In the genomic region with DNA sequence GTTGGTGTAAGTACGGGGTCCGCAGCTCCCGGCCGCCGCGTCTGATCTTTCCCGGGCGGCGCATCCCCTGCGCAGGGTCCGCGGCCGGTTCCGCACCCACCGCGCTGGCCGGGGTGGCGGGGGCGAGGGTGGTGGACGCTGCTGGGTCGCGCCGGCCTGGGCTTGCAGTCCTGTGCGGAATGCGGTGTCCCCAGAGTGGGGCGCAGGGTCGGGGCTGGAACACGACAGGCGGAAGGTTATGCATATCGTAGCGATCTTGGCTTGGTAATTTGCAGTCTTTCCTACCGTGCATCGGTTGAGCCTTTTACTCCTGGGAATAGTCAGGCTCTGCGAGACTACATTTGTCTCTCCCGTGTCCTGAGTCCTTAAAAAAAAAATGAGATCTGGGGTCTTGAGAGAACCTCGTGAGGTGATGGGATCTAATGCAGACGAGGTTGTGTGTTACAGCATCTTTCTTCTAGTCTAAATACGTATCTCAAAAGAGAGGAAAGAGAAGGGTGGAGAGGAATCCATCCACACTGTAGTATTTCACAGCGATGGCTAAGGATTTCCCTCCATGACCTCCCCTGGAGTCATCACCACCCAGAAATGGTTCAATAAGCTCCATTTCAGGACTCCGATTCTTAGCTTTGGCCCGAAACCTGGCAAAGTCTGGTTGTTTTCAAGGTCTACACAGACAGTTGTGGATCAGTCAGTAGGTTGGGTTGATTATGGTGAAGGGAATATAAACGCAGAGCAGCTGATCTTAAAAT, we compare ENCODE assay signal across 8 cellular contexts.
DNase-seq lines count a peak whose midpoint lies in the region; ATAC-seq lines count a peak whose summit lies in the region.

No MANE protein-coding gene starts in this region.

- H3K9me3 Mint-ChIP-seq in stimulated activated memory B cell treated with anti-CD40 and anti-IgM and Interleukin-4, amounts not matched to agents 10 μg/mL and 1 μg/mL and 100 μg/mL, for 72 hours = no peaks in the 10 kb centered on the region

- H3K36me3 Mint-ChIP-seq in stimulated activated memory B cell treated with anti-CD40 and anti-IgM and Interleukin-4, amounts not matched to agents 10 μg/mL and 1 μg/mL and 100 μg/mL, for 72 hours = no peaks in the 10 kb centered on the region

- DNase-seq in activated effector memory CD4-positive, alpha-beta T cell treated with anti-CD3 and anti-CD28 coated beads, Interleukin-2, amount 50 U/mL, for 16 hours = peak; percentile 65
- no peak for DNase-seq in activated effector memory CD4-positive, alpha-beta T cell treated with Interleukin-2 at 50 U/mL for 16 hours
- DNase-seq in NCI-H146 treated with DMSO at 0.1 percent for 48 hours (lab: John Stamatoyannopoulos, UW; ENCODE audit: unreplicated experiment) (peak; percentile 15), iPS-NIHi11 (ENCODE audit: low spot score) (peak; percentile 22), AG08396 (ENCODE audit: low spot score) (no peak)
- no peak for DNase-seq in stimulated activated CD4-positive, alpha-beta T cell treated with anti-CD3 and anti-CD28 coated beads, Interleukin-1b, Interleukin-23, amount 100 ng/mL, for 48 hours

- H3K27ac Mint-ChIP-seq in stimulated activated memory B cell treated with anti-CD40 and anti-IgM and Interleukin-4, amounts not matched to agents 10 μg/mL and 1 μg/mL and 100 μg/mL, for 72 hours = peak overlapping the region; percentile 79

- H3K27me3 Mint-ChIP-seq in stimulated activated memory B cell treated with anti-CD40 and anti-IgM and Interleukin-4, amounts not matched to agents 10 μg/mL and 1 μg/mL and 100 μg/mL, for 72 hours = peaks cover 28% of the 10 kb centered on the region

- peak overlapping the region; percentile 93 for H3K27ac ChIP-seq in angular gyrus (ENCODE audit: low read depth, low read length)

- peak overlapping the region; percentile 91 for H3K4me3 Mint-ChIP-seq in stimulated activated memory B cell treated with anti-CD40 and anti-IgM and Interleukin-4, amounts not matched to agents 10 μg/mL and 1 μg/mL and 100 μg/mL, for 72 hours

- H3K4me1 Mint-ChIP-seq in stimulated activated memory B cell treated with anti-CD40 and anti-IgM and Interleukin-4, amounts not matched to agents 10 μg/mL and 1 μg/mL and 100 μg/mL, for 72 hours = peaks cover 45% of the 10 kb centered on the region

- ATAC-seq in stimulated activated memory B cell treated with anti-CD40 and anti-IgM and Interleukin-4, amounts not matched to agents 10 μg/mL and 1 μg/mL and 100 μg/mL, for 72 hours = no peak

Comparison
In these comparisons a context has a peak if more than half of its experiments do, and no peak if none do; other contexts are left out.
1. DNase-seq: peak in activated effector memory CD4-positive, alpha-beta T cell treated with anti-CD3 and anti-CD28 coated beads, Interleukin-2, amount 50 U/mL, for 16 hours (single experiment), NCI-H146 treated with DMSO at 0.1 percent for 48 hours (single experiment) and iPS-NIHi11 (single experiment); none in activated effector memory CD4-positive, alpha-beta T cell treated with Interleukin-2 at 50 U/mL for 16 hours (single experiment), AG08396 (single experiment) and stimulated activated CD4-positive, alpha-beta T cell treated with anti-CD3 and anti-CD28 coated beads, Interleukin-1b, Interleukin-23, amount 100 ng/mL, for 48 hours (single experiment).